ENCODE assay signal across 13 cellular contexts in the genomic region with DNA sequence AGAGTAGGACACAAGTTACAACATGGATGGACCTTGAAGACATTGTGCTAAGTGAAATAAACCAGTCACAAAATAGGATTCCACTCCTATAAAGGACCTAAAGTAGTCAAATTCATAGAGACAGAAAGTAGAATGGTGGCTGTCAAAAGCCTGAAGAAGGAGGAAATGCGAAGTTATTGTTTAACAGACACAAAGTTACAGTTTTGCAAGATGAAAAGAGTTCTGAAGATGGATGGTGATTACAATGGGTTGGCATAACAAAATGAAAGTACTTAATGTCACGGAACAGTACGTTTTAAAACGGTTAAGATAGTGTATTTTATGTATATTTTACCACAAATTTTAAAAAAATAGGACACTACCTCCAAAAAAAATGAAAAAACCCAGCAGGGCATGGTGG. TPM values are rescaled to one million over a fixed set of nuclear protein-coding genes. Genes with fewer than 3 reads are reported as not detected.
DNase-seq lines count a peak whose midpoint lies in the region; ATAC-seq lines count a peak whose summit lies in the region.
"Had no signal": no experiment of that assay in that cellular context is flagged by ENCODE, and none has a peak within 500 bp of the region (broad histone marks: within the 10 kb centered on the region; RNA-seq: fewer than 3 reads in every experiment).

No MANE protein-coding gene starts in this region.

- peak overlapping the region; percentile 77 for H3K4me3 Mint-ChIP-seq in activated naive CD4-positive, alpha-beta T cell treated with anti-CD3 and anti-CD28 coated beads, Interleukin-2, amount 50 U/mL, for 24 hours
- H3K4me3 Mint-ChIP-seq in activated T-helper 17 cell treated with anti-CD3 and anti-CD28 coated beads, Interleukin-2, amount 50 U/mL, for 72 hours = peak overlapping the region; percentile 73
- H3K4me3 Mint-ChIP-seq: neural crest cell had no signal

- H3K4me1 Mint-ChIP-seq in activated naive CD4-positive, alpha-beta T cell treated with anti-CD3 and anti-CD28 coated beads, Interleukin-2, amount 50 U/mL, for 24 hours = peaks cover 92% of the 10 kb centered on the region
- peaks cover 55% of the 10 kb centered on the region for H3K4me1 Mint-ChIP-seq in activated T-helper 17 cell treated with anti-CD3 and anti-CD28 coated beads, Interleukin-2, amount 50 U/mL, for 72 hours
- H3K4me1 Mint-ChIP-seq: neural crest cell had no signal

- H3K9me3 Mint-ChIP-seq in activated naive CD4-positive, alpha-beta T cell treated with anti-CD3 and anti-CD28 coated beads, Interleukin-2, amount 50 U/mL, for 24 hours = no peaks in the 10 kb centered on the region
- no peaks in the 10 kb centered on the region for H3K9me3 Mint-ChIP-seq in activated T-helper 17 cell treated with anti-CD3 and anti-CD28 coated beads, Interleukin-2, amount 50 U/mL, for 72 hours
- H3K9me3 Mint-ChIP-seq: neural crest cell had no signal

- no peak for DNase-seq in activated naive CD4-positive, alpha-beta T cell (lab: John Stamatoyannopoulos, UW)
- DNase-seq in COLO668 (lab: John Stamatoyannopoulos, UW; ENCODE audit: unreplicated experiment) = no peak
- no peak for DNase-seq in NCI-H146 treated with DMSO at 0.1 percent for 48 hours (lab: John Stamatoyannopoulos, UW; ENCODE audit: unreplicated experiment)
- no peak for DNase-seq in medulla oblongata (ENCODE audit: extremely low spot score)
- DNase-seq: activated CD4-positive, CD25-positive, alpha-beta regulatory T cell treated with anti-CD3 and anti-CD28 coated beads, Interleukin-2, amount 50 U/mL, for 72 hours; effector CD8-positive, alpha-beta T cell; Right ventricle myocardium superior; upper lobe of right lung had no signal

- ATAC-seq in HG02981 (IDR thresholded peaks at IDR 0.05; ENCODE audit: unreplicated experiment) = peak; percentile 52
- no peak for ATAC-seq in activated T-helper 17 cell treated with anti-CD3 and anti-CD28 coated beads, Interleukin-2, amount 50 U/mL, for 72 hours (replicated peaks)
- no peak for ATAC-seq in GM18870 (IDR thresholded peaks at IDR 0.05; ENCODE audit: unreplicated experiment)
- ATAC-seq: upper lobe of right lung had no signal

- H3K27me3 Mint-ChIP-seq in activated naive CD4-positive, alpha-beta T cell treated with anti-CD3 and anti-CD28 coated beads, Interleukin-2, amount 50 U/mL, for 24 hours = no peaks in the 10 kb centered on the region
- H3K27me3 Mint-ChIP-seq in activated T-helper 17 cell treated with anti-CD3 and anti-CD28 coated beads, Interleukin-2, amount 50 U/mL, for 72 hours = no peaks in the 10 kb centered on the region

- H3K36me3 Mint-ChIP-seq in activated naive CD4-positive, alpha-beta T cell treated with anti-CD3 and anti-CD28 coated beads, Interleukin-2, amount 50 U/mL, for 24 hours = peaks cover 20% of the 10 kb centered on the region
- H3K36me3 Mint-ChIP-seq in activated T-helper 17 cell treated with anti-CD3 and anti-CD28 coated beads, Interleukin-2, amount 50 U/mL, for 72 hours (ENCODE audit: low read depth) = peaks cover 77% of the 10 kb centered on the region

- peak overlapping the region; percentile 96 for H3K27ac Mint-ChIP-seq in activated naive CD4-positive, alpha-beta T cell treated with anti-CD3 and anti-CD28 coated beads, Interleukin-2, amount 50 U/mL, for 24 hours
- peak overlapping the region; percentile 71 for H3K27ac Mint-ChIP-seq in activated T-helper 17 cell treated with anti-CD3 and anti-CD28 coated beads, Interleukin-2, amount 50 U/mL, for 72 hours

RNA-seq across cellular contexts. Expression of gene FOXO1, which starts 34.8 kb away (rescaled TPM):
- 10 to 100 TPM; 32.0 to 48.9 TPM for total RNA-seq in activated T-helper 17 cell treated with anti-CD3 and anti-CD28 coated beads, Interleukin-2, amount 50 U/mL, for 72 hours
